8 cellular contexts compared by ENCODE assay signal in the genomic region with DNA sequence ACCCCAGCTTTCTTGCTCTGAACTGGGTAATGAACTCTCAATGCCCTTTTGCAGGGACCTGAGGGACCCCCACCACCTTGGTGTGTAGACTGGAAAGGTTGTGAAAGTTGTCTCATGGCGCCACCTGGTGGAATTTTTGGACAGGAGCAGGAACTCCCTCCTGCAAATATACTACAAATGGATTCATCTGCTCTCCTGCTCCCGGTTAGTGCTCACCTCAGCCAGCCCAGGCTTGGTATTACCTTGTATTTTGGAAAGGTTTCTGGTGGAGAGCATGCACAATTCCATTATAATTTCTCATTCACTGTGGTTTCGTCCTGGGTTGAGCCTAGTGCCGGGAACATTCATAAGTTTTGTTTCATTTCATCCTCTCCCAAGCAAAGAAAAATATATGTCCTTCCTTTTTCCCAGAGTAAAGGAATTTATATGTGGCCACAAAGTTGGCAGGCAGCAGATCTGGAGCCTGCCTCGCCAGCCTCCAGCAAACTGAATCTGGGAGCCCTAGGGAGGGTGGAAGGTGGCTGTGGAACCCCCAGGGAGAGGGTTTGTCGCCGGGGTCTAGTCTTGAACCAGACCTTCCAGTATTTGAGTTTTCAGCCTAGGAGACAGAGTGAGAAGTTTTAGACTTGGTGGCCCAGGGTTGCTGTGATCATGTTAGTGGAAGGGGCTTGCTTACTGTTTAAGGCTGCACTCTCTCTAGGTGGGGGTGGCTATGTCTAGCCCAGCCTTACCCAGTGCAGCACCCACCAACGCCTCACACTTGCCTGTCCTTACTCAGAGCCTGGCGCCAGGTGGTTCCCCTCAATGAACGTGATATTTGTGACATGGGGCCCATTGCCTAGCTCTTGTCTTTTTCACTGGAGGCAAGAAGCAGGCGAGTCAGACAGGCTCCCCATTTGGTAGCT.
DNase-seq lines count a peak whose midpoint lies in the region; ATAC-seq and TF ChIP-seq lines count a peak whose summit lies in the region.

No MANE protein-coding gene starts in this region.

- ATAC-seq in GM21360 (IDR thresholded peaks at IDR 0.05; ENCODE audit: unreplicated experiment) = no peak

- peak; percentile 84 for TF ChIP-seq CTCF in GM12873 (IDR thresholded peaks at IDR 0.05; ENCODE audit: insufficient read depth, low read depth, low read length, missing control alignments)

- peak; percentile 72 for DNase-seq in 8988T
- peak; percentile 27 for DNase-seq in NCI-H748 treated with DMSO at 0.1 percent for 48 hours (lab: John Stamatoyannopoulos, UW)
- peak in 2 of 3 experiments; percentile 32 to 44 for DNase-seq in activated CD8-positive, alpha-beta memory T cell treated with anti-CD3 and anti-CD28 coated beads for 48 hours (ENCODE audit: low read depth in 2 of 3, low spot score in 2 of 3)
- DNase-seq in epidermal melanocyte (ENCODE audit: insufficient read length, low spot score) = peak; percentile 84
- DNase-seq in midbrain (lab: John Stamatoyannopoulos, UW) = peak; percentile 69
- peak; percentile 34 to 50 for DNase-seq in stimulated activated CD8-positive, alpha-beta memory T cell treated with anti-CD3 and anti-CD28 coated beads, Interleukin-4, amount 100 ng/mL, for 1 hour (ENCODE audit: low read depth in 2 of 2, low spot score in 1 of 2)

Comparison
In these comparisons a context has a peak if more than half of its experiments do, and no peak if none do; other contexts are left out.
1. DNase-seq: peak in every context shown above with its lines; median percentile 84 in epidermal melanocyte; 72 in 8988T; 69 in midbrain; 42 in stimulated activated CD8-positive, alpha-beta memory T cell treated with anti-CD3 and anti-CD28 coated beads, Interleukin-4, amount 100 ng/mL, for 1 hour; 38 in activated CD8-positive, alpha-beta memory T cell treated with anti-CD3 and anti-CD28 coated beads for 48 hours; 27 in NCI-H748 treated with DMSO at 0.1 percent for 48 hours.